In genomic region chr20:48614593-48615274, GRCh38 we compare ENCODE assay signal across 26 cellular contexts.
DNase-seq lines count a peak whose midpoint lies in the region; ATAC-seq, FAIRE-seq and TF ChIP-seq lines count a peak whose summit lies in the region.
"Had no signal": no experiment of that assay in that cellular context is flagged by ENCODE, and none has a peak within 500 bp of the region (broad histone marks: within the 10 kb centered on the region; RNA-seq: fewer than 3 reads in every experiment).

No MANE protein-coding gene starts in this region.

- no peaks in the 10 kb centered on the region for H3K9me3 ChIP-seq in spleen
- H3K9me3 ChIP-seq: ascending aorta, SJCRH30 had no signal

- no peak overlapping the region for H3K27ac ChIP-seq in spleen
- H3K27ac ChIP-seq: ascending aorta, SJCRH30, skin epidermis had no signal

- no peaks in the 10 kb centered on the region for H3K4me1 ChIP-seq in spleen
- H3K4me1 ChIP-seq: ascending aorta had no signal

- no peak for TF ChIP-seq CTCF in spleen (IDR thresholded peaks at IDR 0.05 in 8 of 11, conservative IDR thresholded peaks at IDR 0.05 in 3 of 11)

- no peak for TF ChIP-seq POLR2A in spleen (IDR thresholded peaks at IDR 0.05)
- no peak for TF ChIP-seq POLR2A in H54 (IDR thresholded peaks at IDR 0.05; ENCODE audit: low read depth, low read length)

- WGBS in spleen, 5 donors: 77 to 87% (median 81%) methylated on average over 12 of the region's 12 CpGs

- ATAC-seq in GM18867 (IDR thresholded peaks at IDR 0.05; ENCODE audit: unreplicated experiment): no peak
- ATAC-seq: activated T-cell treated with anti-CD3 and anti-CD28 coated beads, Interleukin-2, amount 50 U/mL, for 4 hours; effector memory CD8-positive, alpha-beta T cell; K562; left colon had no signal

- H3K36me3 ChIP-seq in spleen: no peaks in the 10 kb centered on the region
- H3K36me3 ChIP-seq: ascending aorta, SJCRH30 had no signal

- no peak for FAIRE-seq in H54 (lab: Jason Lieb, UNC)
- FAIRE-seq: D721Med, K562 had no signal

- intact Hi-C loops in spleen (cut with DNase I; ENCODE audit: low total_unique reads): no loop called here

- H3K27me3 ChIP-seq in spleen (replicated peaks in 1 of 7): no peaks in the 10 kb centered on the region
- H3K27me3 ChIP-seq: ascending aorta, SJCRH30 had no signal

- no peak overlapping the region for H3K4me3 ChIP-seq in spleen
- H3K4me3 ChIP-seq: ascending aorta, K562, SJCRH30, skin epidermis had no signal

- DNase-seq in COLO829 (ENCODE audit: low spot score): peak; percentile 45
- peak; percentile 2 for DNase-seq in LoVo (ENCODE audit: low spot score)
- DNase-seq in SW480 (ENCODE audit: low spot score): peak; percentile 82
- DNase-seq in kidney glomerular epithelial cell (lab: John Stamatoyannopoulos, UW): peak; percentile 17
- no peak for DNase-seq in spleen
- no peak for DNase-seq in H54 (ENCODE audit: insufficient read length, low spot score)
- DNase-seq in NK-92 treated with Interleukin-12 subunit alpha and Interleukin-12 subunit beta, amount 100 ng/mL, for 24 hours (lab: John Stamatoyannopoulos, UW): no peak
- DNase-seq: ACHN; activated CD4-positive, alpha-beta memory T cell treated with anti-CD3 and anti-CD28 coated beads, Interleukin-2, amount 10 ng/mL, durations not matched to agents 7 days and 5 days; activated naive CD4-positive, alpha-beta T cell treated with anti-CD3 and anti-CD28 coated beads, Interleukin-2, amount 50 U/mL, for 16 hours; activated T-cell treated with anti-CD3 and anti-CD28 coated beads, Interleukin-2, amount 50 U/mL, for 4 hours; C1 segment of cervical spinal cord; effector memory CD8-positive, alpha-beta T cell; NCI-H1048; NCI-H2029 treated with DMSO at 0.1 percent for 48 hours; NCI-H446 treated with DMSO at 0.1 percent for 48 hours; nephron progenitor cell; SJCRH30; stimulated activated naive CD4-positive, alpha-beta T cell; T-helper 2 cell had no signal

Comparison
In these comparisons a context has a peak if more than half of its experiments do, and no peak if none do; other contexts are left out.
1. DNase-seq: peak in COLO829 (single experiment), LoVo (single experiment), SW480 (single experiment) and kidney glomerular epithelial cell (single experiment); none in spleen (single experiment), H54 (single experiment) and NK-92 treated with Interleukin-12 subunit alpha and Interleukin-12 subunit beta, amount 100 ng/mL, for 24 hours (single experiment).